ENCODE assay signal across 10 cellular contexts in genomic region chr6:148508401-148509151, GRCh38.
A peak's percentile ranks its signal among the peaks of the same experiment; 100 is the strongest.
DNase-seq lines count a peak whose midpoint lies in the region; ATAC-seq and TF ChIP-seq lines count a peak whose summit lies in the region.
"Had no signal": no experiment of that assay in that cellular context is flagged by ENCODE, and none has a peak within 500 bp of the region (broad histone marks: within the 10 kb centered on the region; RNA-seq: fewer than 3 reads in every experiment).

No MANE protein-coding gene starts in this region.

- ATAC-seq in HG03196 (IDR thresholded peaks at IDR 0.05; ENCODE audit: unreplicated experiment) = no peak
- no peak for ATAC-seq in HG02970 (IDR thresholded peaks at IDR 0.05; ENCODE audit: low FRiP score, unreplicated experiment)
- ATAC-seq in GM19328 (IDR thresholded peaks at IDR 0.05; ENCODE audit: unreplicated experiment) = no peak

- H3K4me1 ChIP-seq in HUES6 (ENCODE audit: control insufficient read depth, insufficient read depth, low read length) (peaks cover 30% of the 10 kb centered on the region), stomach smooth muscle (ENCODE audit: control insufficient read depth, insufficient read depth, low read length) (peaks cover 27% of the 10 kb centered on the region)

- H3K9me3 ChIP-seq in HUES6 (ENCODE audit: control insufficient read depth, insufficient read depth, low read depth, low read length) (no peaks in the 10 kb centered on the region), stomach smooth muscle (ENCODE audit: control insufficient read depth in 2 of 2, low read length in 2 of 2) (no peaks in the 10 kb centered on the region)

- H3K27me3 ChIP-seq in HUES6 (ENCODE audit: control insufficient read depth, insufficient read depth, low read length) (no peaks in the 10 kb centered on the region), stomach smooth muscle (ENCODE audit: control insufficient read depth in 1 of 2, insufficient read depth in 2 of 2, low read length in 2 of 2) (no peaks in the 10 kb centered on the region)

- H3K9ac ChIP-seq in HUES6 (ENCODE audit: low read length) (peak overlapping the region; percentile 25), stomach smooth muscle (ENCODE audit: low read length in 2 of 2) (peak overlapping the region; percentile 70 to 86)

- peak; percentile 73 for DNase-seq in choroid plexus epithelial cell (ENCODE audit: low read depth)
- peak; percentile 85 for DNase-seq in kidney glomerular epithelial cell (lab: John Stamatoyannopoulos, UW)
- no peak for DNase-seq in T-helper 1 cell
- DNase-seq: T-helper 2 cell had no signal

- H3K27ac ChIP-seq in HUES6 (ENCODE audit: low read depth, low read length) (no peak overlapping the region), stomach smooth muscle (ENCODE audit: low read length) (peak overlapping the region; percentile 78)
- H3K27ac ChIP-seq: HL-60 had no signal

- peak overlapping the region; percentile 36; the same call in 1 of the 2 replicates for H3K4me3 ChIP-seq in HUES6 (ENCODE audit: low read depth, low read length)
- H3K4me3 ChIP-seq in choroid plexus epithelial cell (ENCODE audit: low read depth, low read length) = peak overlapping the region; percentile 52
- peak overlapping the region; percentile 70 to 82 for H3K4me3 ChIP-seq in stomach smooth muscle (ENCODE audit: low read length in 2 of 2)

- H3K36me3 ChIP-seq in HUES6 (ENCODE audit: control insufficient read depth, insufficient read depth, low read length) (no peaks in the 10 kb centered on the region), stomach smooth muscle (ENCODE audit: control insufficient read depth in 2 of 2, insufficient read depth in 2 of 2, low read length in 2 of 2) (no peaks in the 10 kb centered on the region)

- TF ChIP-seq CTCF in choroid plexus epithelial cell (conservative IDR thresholded peaks at IDR 0.05; ENCODE audit: low read depth, low read length) = no peak

Comparison
In these comparisons a context has a peak if more than half of its experiments do, and no peak if none do; other contexts are left out.
1. DNase-seq: peak in choroid plexus epithelial cell (single experiment) and kidney glomerular epithelial cell (single experiment); none in T-helper 1 cell (0 of 5).
2. Peak in every context shown above with its lines, with median percentiles within 50 percentile points of each other: H3K4me3 ChIP-seq.